8 cellular contexts compared by ENCODE assay signal in genomic region chr1:113928950-113929749, GRCh38. TPM values are rescaled to one million over a fixed set of nuclear protein-coding genes. Genes with fewer than 3 reads are reported as not detected.
A peak's percentile ranks its signal among the peaks of the same experiment; 100 is the strongest.
DNase-seq lines count a peak whose midpoint lies in the region; ATAC-seq and TF ChIP-seq lines count a peak whose summit lies in the region.

Gene HIPK1, plus strand, starts transcription at chr1:113929324.

- CTCF ChIA-PET in BJ (lab: Yijun Ruan, JAX), result interaction anchor here (0.6 to 4.8 kb wide), 15 partner anchors 9 to 946 kb away, joined by 3 to 26 read pairs (median 3); partner anchors contain the start of genes AP4B1, DCLRE1B, LRIG2 and OLFML3

- no peaks in the 10 kb centered on the region for H3K9me3 Mint-ChIP-seq in activated CD4-positive, alpha-beta T cell treated with anti-CD3 and anti-CD28 coated beads, Interleukin-2, amount 10 ng/mL, durations not matched to agents 24 days and 14 days

- H3K4me1 ChIP-seq in colonic mucosa, result peaks cover under 1% of the 10 kb centered on the region

- H3K4me3 Mint-ChIP-seq in activated CD4-positive, alpha-beta T cell treated with anti-CD3 and anti-CD28 coated beads, Interleukin-2, amount 10 ng/mL, durations not matched to agents 24 days and 14 days, result peak within 1 kb of the TSS; percentile 98

- H3K4me3 ChIP-seq in BJ (ENCODE audit: low read depth, low read length) (peak within 1 kb of the TSS; percentile 70), colonic mucosa (peak within 1 kb of the TSS; percentile 86)

- H3K36me3 Mint-ChIP-seq in activated CD4-positive, alpha-beta T cell treated with anti-CD3 and anti-CD28 coated beads, Interleukin-2, amount 10 ng/mL, durations not matched to agents 24 days and 14 days (ENCODE audit: low read depth), result peaks cover 16% of the 10 kb centered on the region

- peaks cover 45% of the 10 kb centered on the region for H3K4me1 Mint-ChIP-seq in activated CD4-positive, alpha-beta T cell treated with anti-CD3 and anti-CD28 coated beads, Interleukin-2, amount 10 ng/mL, durations not matched to agents 24 days and 14 days

- TF ChIP-seq CTCF in BJ (IDR thresholded peaks at IDR 0.05; ENCODE audit: insufficient read depth, low read depth, low read length), result no peak
- TF ChIP-seq CTCF in colonic mucosa (IDR thresholded peaks at IDR 0.05), result no peak

- H3K36me3 ChIP-seq in BJ (ENCODE audit: control insufficient read depth, insufficient read depth, low read length) (no peaks in the 10 kb centered on the region), colonic mucosa (no peaks in the 10 kb centered on the region)

- POLR2A ChIA-PET in BJ (lab: Charles Lee), result interaction anchor here (0.6 to 1.8 kb wide), 2 partner anchors 24 to 613 kb away, joined by 4 to 5 read pairs; partner anchors contain the start of genes AP4B1 and DCLRE1B

- H3K27ac ChIP-seq in colonic mucosa, result peak within 1 kb of the TSS; percentile 96

- peaks cover 4% of the 10 kb centered on the region for H3K27me3 Mint-ChIP-seq in activated CD4-positive, alpha-beta T cell treated with anti-CD3 and anti-CD28 coated beads, Interleukin-2, amount 10 ng/mL, durations not matched to agents 24 days and 14 days

- H3K27ac Mint-ChIP-seq in activated CD4-positive, alpha-beta T cell treated with anti-CD3 and anti-CD28 coated beads, Interleukin-2, amount 10 ng/mL, durations not matched to agents 24 days and 14 days, result peak within 1 kb of the TSS; percentile 100

- peak; percentile 41 for ATAC-seq in HG03457 (IDR thresholded peaks at IDR 0.05; ENCODE audit: unreplicated experiment)
- peak; percentile 83 for ATAC-seq in left colon

- H3K27me3 ChIP-seq in BJ (ENCODE audit: control insufficient read depth, insufficient read depth, low read length), result no peaks in the 10 kb centered on the region
- no peaks in the 10 kb centered on the region for H3K27me3 ChIP-seq in colonic mucosa

- peak within 1 kb of the TSS; percentile 87 to 100 for H3K9ac ChIP-seq in colonic mucosa (ENCODE audit: low read depth in 2 of 2, low read length in 2 of 2)

- no peaks in the 10 kb centered on the region for H3K9me3 ChIP-seq in colonic mucosa

- DNase-seq in BJ (ENCODE audit: low read depth) (no peak), GM19240 (ENCODE audit: insufficient read length, low spot score) (peak; percentile 40), NCI-H524 treated with DMSO at 0.1 percent for 48 hours (lab: John Stamatoyannopoulos, UW) (peak; percentile 62), colonic mucosa (peak; percentile 95), left colon (peak; percentile 93 to 96)
- DNase-seq in activated CD4-positive, alpha-beta T cell treated with anti-CD3 and anti-CD28 coated beads, Interleukin-2, amount 10 ng/mL, durations not matched to agents 24 days and 14 days, result peak; percentile 98
- DNase-seq in stimulated activated CD4-positive, alpha-beta T cell treated with anti-CD3 and anti-CD28 coated beads, Interleukin-1b, Interleukin-23, amount 100 ng/mL, for 48 hours, result peak; percentile 92

- intact Hi-C loops in activated CD4-positive, alpha-beta T cell treated with anti-CD3 and anti-CD28 coated beads, Interleukin-2, amount 10 ng/mL, durations not matched to agents 24 days and 14 days (cut with micrococcal nuclease), result loop anchor here (1.0 to 2.0 kb wide), 4 partner anchors 24 to 170 kb away; partner anchors contain the start of genes DCLRE1B, PHTF1 and RSBN1
- intact Hi-C loops in colonic mucosa (cut with DNase I), result loop anchor here (2.0 kb wide), 1 partner anchor 24 kb away; the partner anchor contains the start of genes AP4B1 and DCLRE1B
- intact Hi-C loops in left colon (cut with DNase I, micrococcal nuclease), result no loop called here

RNA-seq across cellular contexts. Expression of gene HIPK1, which starts in this region (rescaled TPM):
- 27.6 and 29.7 TPM in 2 replicates for polyA plus RNA-seq in BJ (2011; rRNA removed)
- 62.4 and 95.6 TPM in 2 replicates for polyA minus RNA-seq in BJ (2011; rRNA and poly(A)+ RNA removed)
- total RNA-seq in activated CD4-positive, alpha-beta T cell treated with anti-CD3 and anti-CD28 coated beads, Interleukin-2, amount 10 ng/mL, durations not matched to agents 24 days and 14 days, result 81.3 and 85.9 TPM in 2 replicates
- total RNA-seq in colonic mucosa, result 10 to 100 TPM; 61.2 to 91.2 TPM
- total RNA-seq in left colon, result 10 to 100 TPM; 67.4 to 68.2 TPM

Comparison
In these comparisons a context has a peak if more than half of its experiments do, and no peak if none do; other contexts are left out.
1. intact Hi-C loops: an anchor here in activated CD4-positive, alpha-beta T cell treated with anti-CD3 and anti-CD28 coated beads, Interleukin-2, amount 10 ng/mL, durations not matched to agents 24 days and 14 days (1.0 to 2.0 kb wide) and colonic mucosa (2.0 kb wide); none called in left colon.